23 cellular contexts compared by ENCODE assay signal in the genomic region with DNA sequence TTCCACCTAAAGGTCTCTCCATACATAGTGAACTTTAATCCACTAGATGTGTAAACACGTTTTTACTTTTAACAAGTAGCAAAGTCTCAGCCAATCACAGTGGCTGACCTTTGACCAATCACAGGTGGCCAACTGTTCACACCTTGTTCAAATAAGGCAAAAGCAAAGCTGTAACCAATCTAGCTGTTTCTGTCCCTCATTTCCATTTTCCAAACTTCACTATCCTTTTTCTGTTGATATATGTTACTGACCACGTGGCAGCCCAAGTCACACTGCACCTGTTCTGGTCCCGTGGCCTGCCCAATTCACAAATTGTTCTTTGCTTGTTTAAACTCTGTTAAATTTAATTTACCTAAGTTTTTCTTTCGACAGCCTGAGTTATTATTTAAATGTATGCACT.
"Had no signal": no experiment of that assay in that cellular context is flagged by ENCODE, and none has a peak within 500 bp of the region (broad histone marks: within the 10 kb centered on the region; RNA-seq: fewer than 3 reads in every experiment).

No MANE protein-coding gene starts in this region.

- H3K36me3 Mint-ChIP-seq: T-cell had no signal

- H3K4me1 ChIP-seq: Peyer's patch had no signal

- H3K27ac Mint-ChIP-seq: T-cell had no signal

- H3K4me2 ChIP-seq: SK-N-SH had no signal

- H3K36me3 ChIP-seq: MG63, Peyer's patch had no signal

- H3K27ac ChIP-seq: Peyer's patch had no signal

- ATAC-seq: PC-3, Right ventricle myocardium inferior, T-cell had no signal

- H3K4me3 ChIP-seq: MG63, Peyer's patch had no signal

- H3K9me2 ChIP-seq: SK-N-SH had no signal

- H3K9me3 ChIP-seq: MG63, Peyer's patch, SK-N-SH had no signal

- DNase-seq: Karpas-422; KG1; MG63; NCI-H1092; NCI-H1105 treated with DMSO at 0.1 percent for 48 hours; NCI-H1417 treated with DMSO at 0.1 percent for 48 hours; NCI-H146; NCI-H1694 treated with DMSO at 0.1 percent for 48 hours; NCI-H1930; NCI-H2081; NCI-H2171; NCI-H226; NCI-H446; NCI-H524; NCI-H526 treated with DMSO at 0.1 percent for 48 hours; NCI-H774; NK-92 treated with Interleukin-12 subunit alpha and Interleukin-12 subunit beta, amount 100 ng/mL, for 24 hours; PC-3; Peyer's patch; SK-N-SH; SW 1271; T-cell had no signal

- H3K4me3 Mint-ChIP-seq: T-cell had no signal

- H3K27me3 ChIP-seq: MG63, Peyer's patch had no signal

- H3K4me1 Mint-ChIP-seq: T-cell had no signal

- H3K27me3 Mint-ChIP-seq: T-cell had no signal
